Comparison of ENCODE assay signal across 1 cellular context in genomic region chr6:166515072-166515810, GRCh38.
A peak's percentile ranks its signal among the peaks of the same experiment; 100 is the strongest.
TF ChIP-seq lines count a peak whose summit lies in the region.

No MANE protein-coding gene starts in this region.

TF ChIP-seq in HepG2, 621 proteins besides CTCF, POLR2A, EP300 and RAD21 (continued from another document):
- TF ChIP-seq ZNF609 (CRISPR knock-in tag; IDR thresholded peaks at IDR 0.05; ENCODE audit: borderline replicate concordance): no peak
- TF ChIP-seq HOXA9 (CRISPR knock-in tag; IDR thresholded peaks at IDR 0.05; ENCODE audit: borderline replicate concordance): no peak
- TF ChIP-seq ATF7 (IDR thresholded peaks at IDR 0.05): peak; percentile 92
- no peak for TF ChIP-seq ATF7 (CRISPR knock-in tag; IDR thresholded peaks at IDR 0.05)
- TF ChIP-seq POLR2AphosphoS2 (IDR thresholded peaks at IDR 0.05; ENCODE audit: low read depth, low read length): no peak
- TF ChIP-seq CEBPB (IDR thresholded peaks at IDR 0.05; ENCODE audit: borderline replicate concordance, low read depth, low read length): no peak
- TF ChIP-seq, protein P1, sequence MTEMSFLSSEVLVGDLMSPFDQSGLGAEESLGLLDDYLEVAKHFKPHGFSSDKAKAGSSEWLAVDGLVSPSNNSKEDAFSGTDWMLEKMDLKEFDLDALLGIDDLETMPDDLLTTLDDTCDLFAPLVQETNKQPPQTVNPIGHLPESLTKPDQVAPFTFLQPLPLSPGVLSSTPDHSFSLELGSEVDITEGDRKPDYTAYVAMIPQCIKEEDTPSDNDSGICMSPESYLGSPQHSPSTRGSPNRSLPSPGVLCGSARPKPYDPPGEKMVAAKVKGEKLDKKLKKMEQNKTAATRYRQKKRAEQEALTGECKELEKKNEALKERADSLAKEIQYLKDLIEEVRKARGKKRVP (CRISPR knock-in tag; IDR thresholded peaks at IDR 0.05): no peak
- TF ChIP-seq SCMH1 (CRISPR knock-in tag; IDR thresholded peaks at IDR 0.05; ENCODE audit: borderline replicate concordance): no peak
TF ChIP-seq in HepG2: peak in this region for 3.
